ENCODE assay signal across 8 cellular contexts in the genomic region with DNA sequence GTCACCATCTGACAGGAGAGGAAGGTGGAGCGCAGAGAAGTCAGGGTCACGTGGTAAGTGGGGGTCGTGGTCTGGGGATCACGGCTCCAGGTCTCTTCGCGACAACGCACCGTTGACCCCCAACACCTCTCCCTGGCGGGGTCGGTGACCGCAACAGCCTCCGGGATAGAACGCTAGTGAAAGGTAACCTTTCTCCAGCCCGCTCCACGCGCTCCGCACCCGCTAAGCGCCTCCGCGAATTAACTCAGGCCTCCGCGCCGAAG. TPM values are rescaled to one million over a fixed set of nuclear protein-coding genes. Genes with fewer than 3 reads are reported as not detected.
DNase-seq lines count a peak whose midpoint lies in the region; ATAC-seq and TF ChIP-seq lines count a peak whose summit lies in the region.

No MANE protein-coding gene starts in this region.

- peaks cover 12% of the 10 kb centered on the region; the same call in 1 of the 2 replicates for H3K27me3 ChIP-seq in BLaER1
- H3K27me3 ChIP-seq in iPS DF 6.9 (ENCODE audit: control insufficient read depth, insufficient read depth, low read length): no peaks in the 10 kb centered on the region

- H3K4me3 ChIP-seq in BLaER1 (peak overlapping the region; percentile 92), WI38 (ENCODE audit: low read depth, low read length) (peak overlapping the region; percentile 89; the same call in 1 of the 2 replicates), iPS DF 6.9 (ENCODE audit: low read length) (peak overlapping the region; percentile 91; the same call in 1 of the 2 replicates)

- peak overlapping the region; percentile 73 for H3K4me3 Mint-ChIP-seq in stimulated activated effector memory CD8-positive, alpha-beta T cell treated with anti-CD3 and anti-CD28 coated beads, Interleukin-12 subunit alpha, Interleukin-12 subunit beta, amount 100 ng/mL, for 72 hours

- TF ChIP-seq CTCF in WI38 (IDR thresholded peaks at IDR 0.05; ENCODE audit: low read depth, low read length): no peak; the same call in 1 of the 2 replicates

- no peak overlapping the region for H3K27ac Mint-ChIP-seq in stimulated activated effector memory CD8-positive, alpha-beta T cell treated with anti-CD3 and anti-CD28 coated beads, Interleukin-12 subunit alpha, Interleukin-12 subunit beta, amount 100 ng/mL, for 72 hours

- no peaks in the 10 kb centered on the region for H3K36me3 Mint-ChIP-seq in stimulated activated effector memory CD8-positive, alpha-beta T cell treated with anti-CD3 and anti-CD28 coated beads, Interleukin-12 subunit alpha, Interleukin-12 subunit beta, amount 100 ng/mL, for 72 hours

- H3K4me1 Mint-ChIP-seq in stimulated activated effector memory CD8-positive, alpha-beta T cell treated with anti-CD3 and anti-CD28 coated beads, Interleukin-12 subunit alpha, Interleukin-12 subunit beta, amount 100 ng/mL, for 72 hours: peaks cover 35% of the 10 kb centered on the region

- peaks cover 67% of the 10 kb centered on the region for H3K4me1 ChIP-seq in BLaER1
- no peaks in the 10 kb centered on the region; the same call in 1 of the 2 replicates for H3K4me1 ChIP-seq in iPS DF 6.9 (ENCODE audit: control insufficient read depth, insufficient read depth, low read length)

- H3K9me3 ChIP-seq in BLaER1 (no peaks in the 10 kb centered on the region), iPS DF 6.9 (ENCODE audit: control insufficient read depth, insufficient read depth, low read length) (no peaks in the 10 kb centered on the region)

- H3K4me2 ChIP-seq in BLaER1: peak overlapping the region; percentile 100

- no peaks in the 10 kb centered on the region for H3K36me3 ChIP-seq in BLaER1
- H3K36me3 ChIP-seq in iPS DF 6.9 (ENCODE audit: control insufficient read depth, insufficient read depth, low read length): no peaks in the 10 kb centered on the region

- ATAC-seq in GM21723 (IDR thresholded peaks at IDR 0.05; ENCODE audit: unreplicated experiment) (peak; percentile 24), HG03442 (IDR thresholded peaks at IDR 0.05; ENCODE audit: unreplicated experiment) (no peak)
- no peak for ATAC-seq in stimulated activated effector memory CD8-positive, alpha-beta T cell treated with anti-CD3 and anti-CD28 coated beads, Interleukin-12 subunit alpha, Interleukin-12 subunit beta, amount 100 ng/mL, for 72 hours

- H3K9ac ChIP-seq in BLaER1: peak overlapping the region; percentile 83

- no peaks in the 10 kb centered on the region for H3K9me3 Mint-ChIP-seq in stimulated activated effector memory CD8-positive, alpha-beta T cell treated with anti-CD3 and anti-CD28 coated beads, Interleukin-12 subunit alpha, Interleukin-12 subunit beta, amount 100 ng/mL, for 72 hours

- WGBS in iPS DF 6.9 (ENCODE audit: insufficient coverage, insufficient read length): no CpG with 5 or more reads among the region's 24 CpGs

- H3K27ac ChIP-seq in BLaER1: peak overlapping the region; percentile 85
- no peak overlapping the region for H3K27ac ChIP-seq in iPS DF 6.9 (ENCODE audit: low read length)

- in situ Hi-C loops in G401 (cut with HindIII; ENCODE audit: low sequenced_read_pairs): no loop called here

- DNase-seq in iPS DF 6.9 (ENCODE audit: low read depth, low spot score) (no peak), G401 (ENCODE audit: low spot score) (no peak), midbrain (lab: John Stamatoyannopoulos, UW) (no peak)
- no peak for DNase-seq in stimulated activated effector memory CD8-positive, alpha-beta T cell treated with anti-CD3 and anti-CD28 coated beads, Interleukin-12 subunit alpha, Interleukin-12 subunit beta, amount 100 ng/mL, for 72 hours (ENCODE audit: low spot score in 2 of 2)

- H4K20me1 ChIP-seq in BLaER1: peaks cover 14% of the 10 kb centered on the region; the same call in 1 of the 2 replicates

RNA-seq across cellular contexts. Expression of gene SYNJ2, which starts 0.6 kb away (rescaled TPM):
- total RNA-seq in G401 (2014; rRNA removed; shearing (Covaris generic)): 12.2 and 16.9 TPM in 2 replicates
